In the genomic region with DNA sequence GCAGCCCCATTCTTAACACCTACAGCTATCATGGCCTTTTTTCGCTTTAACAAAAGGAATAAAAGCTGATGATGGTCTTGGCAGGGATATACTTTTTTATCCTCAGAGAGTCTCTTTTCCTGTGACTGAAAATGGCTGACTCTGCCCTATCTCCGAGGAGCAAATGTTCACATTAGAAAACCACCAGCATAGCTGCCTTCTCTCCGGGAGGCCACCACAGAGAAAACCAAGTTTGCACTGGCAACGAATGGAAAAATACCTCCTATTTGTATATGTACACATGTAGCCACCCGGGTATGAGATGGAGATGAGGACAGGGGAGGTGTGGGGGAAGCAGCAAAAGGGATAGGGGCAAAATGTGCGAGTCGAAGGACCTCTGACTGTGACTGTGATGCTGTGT, we compare ENCODE assay signal across 26 cellular contexts.
"Had no signal": no experiment of that assay in that cellular context is flagged by ENCODE, and none has a peak within 500 bp of the region (broad histone marks: within the 10 kb centered on the region; RNA-seq: fewer than 3 reads in every experiment).

No MANE protein-coding gene starts in this region.

- H3K4me3 ChIP-seq: breast epithelium, esophagus squamous epithelium, pancreas, psoas muscle, smooth muscle cell, thoracic aorta had no signal

- H3K27ac ChIP-seq: breast epithelium, esophagus squamous epithelium, pancreas, psoas muscle, thoracic aorta, VCaP had no signal

- H3K9me3 ChIP-seq: esophagus squamous epithelium, pancreas, psoas muscle, thoracic aorta had no signal

- H3K4me1 ChIP-seq: breast epithelium, esophagus squamous epithelium, pancreas, psoas muscle had no signal

- H3K36me3 ChIP-seq: breast epithelium, pancreas, thoracic aorta had no signal

- DNase-seq: activated CD4-positive, alpha-beta T cell treated with anti-CD3 and anti-CD28 coated beads for 48 hours; activated CD4-positive, alpha-beta T cell treated with anti-CD3 and anti-CD28 coated beads, Interleukin-2, amount 50 U/mL, for 48 hours; activated CD8-positive, alpha-beta memory T cell treated with anti-CD3 and anti-CD28 coated beads for 24 hours; activated effector memory CD4-positive, alpha-beta T cell treated with Interleukin-2 at 50 U/mL for 16 hours; activated naive CD4-positive, alpha-beta T cell treated with Interleukin-2 at 50 U/mL for 16 hours; anterior cingulate cortex; central memory CD4-positive, alpha-beta T cell; dermis blood vessel endothelial cell; effector CD4-positive, alpha-beta T cell; esophagus squamous epithelium; glutamatergic neuron; islet precursor cell; left cardiac atrium; left ventricle myocardium superior; nephron progenitor cell; pancreas; psoas muscle; stimulated activated CD4-positive, alpha-beta T cell treated with anti-CD3 and anti-CD28 coated beads, Interleukin-15, amount 100 ng/mL, for 24 hours; stimulated activated naive CD4-positive, alpha-beta T cell treated with Interleukin-2 at 50 U/mL for 16 hours; SW 1271; T-helper 9 cell; trophoblast cell had no signal
